ENCODE assay signal across 8 cellular contexts in genomic region chr1:145957443-145958319, GRCh38.
A peak's percentile ranks its signal among the peaks of the same experiment; 100 is the strongest.
DNase-seq lines count a peak whose midpoint lies in the region; ATAC-seq lines count a peak whose summit lies in the region.

TSS of gene LIX1L (minus strand) at chr1:145958017. CDS start at chr1:145957927, 90 bp downstream.

- ATAC-seq in GM19023 (IDR thresholded peaks at IDR 0.05; ENCODE audit: unreplicated experiment) (peak; percentile 92), HG03280 (IDR thresholded peaks at IDR 0.05; ENCODE audit: unreplicated experiment) (peak; percentile 91)

- DNase-seq in AG08395 (ENCODE audit: low spot score) (peak; percentile 97), NCI-H345 treated with DMSO at 0.1 percent for 48 hours (lab: John Stamatoyannopoulos, UW; ENCODE audit: unreplicated experiment) (peak; percentile 100), iris pigment epithelial cell (ENCODE audit: low read depth) (peak; percentile 98)
- DNase-seq in activated CD4-positive, CD25-positive, alpha-beta regulatory T cell (lab: John Stamatoyannopoulos, UW) = peak; percentile 76 to 88 (median 86)
- peak; percentile 94 for DNase-seq in central memory CD4-positive, alpha-beta T cell
- peak; percentile 87 to 95 for DNase-seq in stimulated activated CD4-positive, alpha-beta T cell treated with anti-CD3 and anti-CD28 coated beads, Interleukin-12 subunit alpha, Interleukin-12 subunit beta, amount 100 ng/mL, for 24 hours (ENCODE audit: low read depth in 2 of 2)

Comparison
In these comparisons a context has a peak if more than half of its experiments do, and no peak if none do; other contexts are left out.
1. Peak in every context shown above with its lines: DNase-seq and ATAC-seq.